Comparison of ENCODE assay signal across 8 cellular contexts in the genomic region with DNA sequence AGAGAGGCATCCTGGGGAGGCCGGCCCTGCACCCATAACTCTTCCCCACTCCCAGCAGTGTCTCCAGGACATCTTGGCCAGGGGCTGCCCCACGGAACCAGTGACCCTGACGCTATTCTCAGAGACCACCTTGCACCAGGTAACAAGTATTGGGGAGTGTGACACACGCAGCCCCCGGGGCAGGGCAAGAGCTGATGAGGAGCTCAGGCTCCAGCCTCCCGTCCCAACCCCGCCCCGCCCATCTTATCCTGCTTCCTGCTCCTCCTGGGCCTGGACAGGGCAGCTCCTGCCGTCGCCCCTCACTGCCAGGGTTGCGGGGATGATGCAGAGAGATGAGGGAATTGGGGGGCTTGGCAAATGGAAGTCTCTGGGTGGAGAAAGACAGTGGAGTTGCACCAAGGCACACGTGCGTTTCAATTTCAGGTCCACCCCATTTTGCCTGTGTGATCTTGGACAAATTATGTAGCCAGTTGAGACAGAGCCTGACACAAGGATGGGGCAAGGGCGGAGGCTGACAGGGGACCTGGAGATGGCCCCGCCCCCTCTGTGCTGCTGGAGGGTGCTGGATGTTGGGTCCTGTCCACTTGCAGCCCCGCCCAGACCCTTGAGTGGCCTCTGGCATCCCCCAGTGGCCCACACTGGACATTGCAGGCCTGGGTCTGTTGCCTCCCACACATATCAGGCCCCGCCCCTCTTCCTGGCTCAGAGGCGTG. TPM values are rescaled to one million over a fixed set of nuclear protein-coding genes. Genes with fewer than 3 reads are reported as not detected.
DNase-seq lines count a peak whose midpoint lies in the region; ATAC-seq and TF ChIP-seq lines count a peak whose summit lies in the region.

No MANE protein-coding gene starts in this region.

- H3K4me2 ChIP-seq in Karpas-422 (ENCODE audit: low read depth, low read length, poor library complexity, severe bottlenecking): no peak overlapping the region
- no peak overlapping the region for H3K4me2 ChIP-seq in SK-N-SH

- DNase-seq in AG08395 (ENCODE audit: low spot score) (peak; percentile 96), Karpas-422 (peak; percentile 90), SK-N-SH (peak; percentile 97), amygdala (lab: John Stamatoyannopoulos, UW) (peak in 48 of 56 donors; percentile 3 to 81 (median 41)), left ventricle myocardium superior (peak; percentile 91), renal cortical epithelial cell (ENCODE audit: low read depth) (peak; percentile 63)

- H3K4me1 ChIP-seq in Karpas-422 (ENCODE audit: low read length) (no peaks in the 10 kb centered on the region), SK-N-SH (ENCODE audit: control insufficient read depth in 1 of 2, insufficient read depth in 2 of 2, low read depth in 1 of 2, low read length in 1 of 2) (peaks cover 0 to 4% of the 10 kb centered on the region in 2 experiments; a peak in 1 of 4 replicates)

- POLR2A ChIA-PET in SK-N-SH (lab: Yijun Ruan, JAX): no interaction called here

- TF ChIP-seq CTCF in GM12875 (IDR thresholded peaks at IDR 0.05; ENCODE audit: borderline replicate concordance, insufficient read depth, low read depth, low read length) (peak; percentile 94), SK-N-SH (IDR thresholded peaks at IDR 0.05) (peak; percentile 78)

- H3K27me3 ChIP-seq in Karpas-422 (ENCODE audit: low read length) (no peaks in the 10 kb centered on the region), SK-N-SH (ENCODE audit: insufficient read depth) (no peaks in the 10 kb centered on the region)

- H3F3A ChIP-seq in SK-N-SH (replicated peaks; ENCODE audit: insufficient read depth): no peaks in the 10 kb centered on the region

- TF ChIP-seq EP300 in SK-N-SH (IDR thresholded peaks at IDR 0.05; ENCODE audit: borderline replicate concordance in 1 of 2, low read depth in 1 of 2, low read length in 1 of 2): no peak

- peak; percentile 92 for TF ChIP-seq RAD21 in SK-N-SH (IDR thresholded peaks at IDR 0.05; ENCODE audit: low read length)

- H3K79me2 ChIP-seq in Karpas-422 (ENCODE audit: low read length): no peaks in the 10 kb centered on the region
- no peaks in the 10 kb centered on the region for H3K79me2 ChIP-seq in SK-N-SH (ENCODE audit: insufficient read depth)

- WGBS in SK-N-SH (ENCODE audit: low lambda C conversion rate): 51% methylated on average over 8 of the region's 18 CpGs

- H3K9ac ChIP-seq in Karpas-422 (ENCODE audit: low read length): no peak overlapping the region
- H3K9ac ChIP-seq in SK-N-SH: no peak overlapping the region

- H2AFZ ChIP-seq in Karpas-422 (ENCODE audit: low read length): no peak overlapping the region
- H2AFZ ChIP-seq in SK-N-SH (ENCODE audit: low read depth): no peak overlapping the region

- H3K4me3 ChIP-seq in GM12875 (ENCODE audit: low read depth, low read length) (no peak overlapping the region), Karpas-422 (ENCODE audit: low read length) (no peak overlapping the region), SK-N-SH (ENCODE audit: low read depth in 2 of 2, low read length in 1 of 2) (no peak overlapping the region; a peak in 1 of 4 replicates)

- no peak overlapping the region for H3K27ac ChIP-seq in Karpas-422 (ENCODE audit: low read length)
- no peak overlapping the region for H3K27ac ChIP-seq in SK-N-SH (ENCODE audit: low read depth in 2 of 2, low read length in 1 of 2)

- CTCF ChIA-PET in SK-N-SH (lab: Yijun Ruan, JAX): interaction anchor here (0.6 to 5.8 kb wide), 11 partner anchors 11 to 240 kb away, joined by 3 to 44 read pairs (median 5); partner anchors contain the start of genes CLCNKA and HSPB7

- H4K20me1 ChIP-seq in Karpas-422 (ENCODE audit: insufficient read depth, low read depth, low read length) (no peaks in the 10 kb centered on the region), SK-N-SH (ENCODE audit: insufficient read depth) (no peaks in the 10 kb centered on the region)

- ATAC-seq in left ventricle myocardium superior (peak; percentile 96), HG03095 (IDR thresholded peaks at IDR 0.05; ENCODE audit: unreplicated experiment) (no peak)

- H3K36me3 ChIP-seq in Karpas-422 (ENCODE audit: insufficient read depth, low read length) (no peaks in the 10 kb centered on the region), SK-N-SH (replicated peaks in 1 of 2; ENCODE audit: control insufficient read depth in 1 of 2, insufficient read depth in 2 of 2, low read length in 1 of 2) (no peaks in the 10 kb centered on the region)

- intact Hi-C loops in left ventricle myocardium superior (cut with micrococcal nuclease): no loop called here

- H3K9me3 ChIP-seq in Karpas-422 (ENCODE audit: low read length) (no peaks in the 10 kb centered on the region), SK-N-SH (no peaks in the 10 kb centered on the region)

- H3K9me2 ChIP-seq in Karpas-422 (replicated peaks; ENCODE audit: insufficient read depth, low read length) (no peaks in the 10 kb centered on the region), SK-N-SH (no peaks in the 10 kb centered on the region)

TF ChIP-seq in SK-N-SH, 30 proteins besides CTCF, POLR2A, EP300 and RAD21:
- TF ChIP-seq CHD2 (IDR thresholded peaks at IDR 0.05; ENCODE audit: low read length, partially characterized antibody) (peak; percentile 33), SMC3 (IDR thresholded peaks at IDR 0.05; ENCODE audit: low read depth, low read length) (peak; percentile 94), TCF12 (IDR thresholded peaks at IDR 0.05) (no peak), FOSL2 (IDR thresholded peaks at IDR 0.05; ENCODE audit: borderline replicate concordance, low read depth) (no peak), USF1 (IDR thresholded peaks at IDR 0.05; ENCODE audit: borderline replicate concordance, low read depth) (no peak), TEAD4 (IDR thresholded peaks at IDR 0.05; ENCODE audit: borderline replicate concordance, insufficient read depth) (no peak)
TF ChIP-seq in SK-N-SH: peak in this region for 2.

RNA-seq across cellular contexts. Expression of gene CLCNKA, which starts 10.7 kb away (rescaled TPM):
- not detected in 2 replicates for total RNA-seq in Karpas-422 (2014; rRNA removed; shearing (Covaris generic); ENCODE audit: low replicate concordance)
- 0.03 TPM in 2 replicates for polyA plus RNA-seq in SK-N-SH (2012; rRNA removed)
- 0.01 TPM in 1 of 2 replicates, not detected in the other for polyA plus RNA-seq in SK-N-SH (2012; cell fraction: cytosol; rRNA removed)
- 0.24 and 0.46 TPM in 2 replicates for polyA plus RNA-seq in SK-N-SH (2012; cell fraction: nucleus; rRNA removed)
- 0.15 TPM for total RNA-seq in left ventricle myocardium superior
- 0.20 TPM in 1 of 2 replicates, not detected in the other for total RNA-seq in renal cortical epithelial cell

RNA-seq across cellular contexts. Expression of gene CLCNKB, which starts 11.0 kb away (rescaled TPM):
- total RNA-seq in Karpas-422 (2014; rRNA removed; shearing (Covaris generic); ENCODE audit: low replicate concordance): not detected in 2 replicates
- 0.37 and 0.41 TPM in 2 replicates for polyA plus RNA-seq in SK-N-SH (2012; rRNA removed)
- polyA plus RNA-seq in SK-N-SH (2012; cell fraction: cytosol; rRNA removed): 0.18 and 0.25 TPM in 2 replicates
- 2.0 and 2.4 TPM in 2 replicates for polyA plus RNA-seq in SK-N-SH (2012; cell fraction: nucleus; rRNA removed)
- total RNA-seq in left ventricle myocardium superior: 2.1 TPM
- total RNA-seq in renal cortical epithelial cell: 0.35 and 0.60 TPM in 2 replicates

RNA-seq across cellular contexts. Expression of gene HSPB7, which starts 14.7 kb away (rescaled TPM):
- total RNA-seq in Karpas-422 (2014; rRNA removed; shearing (Covaris generic); ENCODE audit: low replicate concordance): not detected in 2 replicates
- polyA plus RNA-seq in SK-N-SH (2012; rRNA removed): 0.05 and 0.23 TPM in 2 replicates
- polyA plus RNA-seq in SK-N-SH (2012; cell fraction: cytosol; rRNA removed): 0.03 and 0.08 TPM in 2 replicates
- 0.06 and 0.11 TPM in 2 replicates for polyA plus RNA-seq in SK-N-SH (2012; cell fraction: nucleus; rRNA removed)
- total RNA-seq in left ventricle myocardium superior: 3,996 TPM
- 0.35 TPM in 2 replicates for total RNA-seq in renal cortical epithelial cell

RNA-seq across cellular contexts. Expression of gene SRARP, which starts 28.5 kb away (rescaled TPM):
- total RNA-seq in Karpas-422 (2014; rRNA removed; shearing (Covaris generic); ENCODE audit: low replicate concordance): 0.04 TPM in 1 of 2 replicates, not detected in the other
- polyA plus RNA-seq in SK-N-SH (2012; rRNA removed): not detected in 2 replicates
- not detected in 2 replicates for polyA plus RNA-seq in SK-N-SH (2012; cell fraction: cytosol; rRNA removed)
- polyA plus RNA-seq in SK-N-SH (2012; cell fraction: nucleus; rRNA removed): not detected in 2 replicates
- total RNA-seq in left ventricle myocardium superior (0.84 TPM), renal cortical epithelial cell (not detected in 2 replicates)

RNA-seq across cellular contexts. Expression of gene FAM131C, which starts 40.9 kb away (rescaled TPM):
- not detected in 2 replicates for total RNA-seq in Karpas-422 (2014; rRNA removed; shearing (Covaris generic); ENCODE audit: low replicate concordance)
- 0.97 and 1.6 TPM in 2 replicates for polyA plus RNA-seq in SK-N-SH (2012; rRNA removed)
- 0.71 and 1.2 TPM in 2 replicates for polyA plus RNA-seq in SK-N-SH (2012; cell fraction: cytosol; rRNA removed)
- polyA plus RNA-seq in SK-N-SH (2012; cell fraction: nucleus; rRNA removed): 0.95 and 2.1 TPM in 2 replicates
- total RNA-seq in left ventricle myocardium superior (3.7 TPM), renal cortical epithelial cell (0.52 and 1.5 TPM in 2 replicates)

Comparison
In these comparisons a context has a peak if more than half of its experiments do, and no peak if none do; other contexts are left out.
1. DNase-seq: peak in every context shown above with its lines; median percentile 97 in SK-N-SH; 96 in AG08395; 91 in left ventricle myocardium superior; 90 in Karpas-422; 63 in renal cortical epithelial cell; 41 in amygdala.
2. RNA of gene HSPB7, which starts 14.7 kb away (total RNA-seq): 3,996 TPM in left ventricle myocardium superior (single experiment); 0.35 TPM in renal cortical epithelial cell and not detected in Karpas-422; every median in the first group is over 1,000 times any median in the second.